Comparison of ENCODE assay signal across 14 cellular contexts in the genomic region with DNA sequence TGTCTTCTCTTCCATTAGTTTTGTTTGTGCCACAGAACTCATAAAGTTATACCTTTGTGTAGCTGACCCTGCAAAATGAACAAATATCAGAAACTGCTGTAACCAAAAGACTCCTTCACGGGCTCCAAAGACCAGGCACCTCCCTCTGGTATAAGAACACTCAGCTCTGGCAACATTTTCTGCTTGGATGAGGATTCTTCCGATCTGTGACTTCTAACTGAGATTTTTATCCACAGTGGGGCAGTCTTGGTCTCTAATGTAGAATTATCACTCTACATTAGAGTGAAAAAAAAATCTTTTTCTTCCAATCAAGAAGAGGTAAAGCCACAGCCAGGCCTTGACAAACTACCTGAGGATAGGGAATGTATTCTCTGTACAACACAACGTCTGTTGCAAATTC. TPM values are rescaled to one million over a fixed set of nuclear protein-coding genes. Genes with fewer than 3 reads are reported as not detected.
DNase-seq lines count a peak whose midpoint lies in the region; ATAC-seq and TF ChIP-seq lines count a peak whose summit lies in the region.
"Had no signal": no experiment of that assay in that cellular context is flagged by ENCODE, and none has a peak within 500 bp of the region (broad histone marks: within the 10 kb centered on the region; RNA-seq: fewer than 3 reads in every experiment).

No MANE protein-coding gene starts in this region.

- H3K9me2 ChIP-seq in SK-N-SH: no peaks in the 10 kb centered on the region

- 62% methylated on average over 3 of the region's 3 CpGs for WGBS in SK-N-SH (ENCODE audit: low lambda C conversion rate)

- no peak overlapping the region for H3K9ac ChIP-seq in SK-N-SH
- H3K9ac ChIP-seq: BLaER1 treated with 17β-estradiol and CSF1 and Interleukin-3, amounts not matched to agents 10 nM and 100 nM had no signal

- TF ChIP-seq RAD21 in SK-N-SH (IDR thresholded peaks at IDR 0.05; ENCODE audit: low read length): peak; percentile 49

- H3F3A ChIP-seq in SK-N-SH (replicated peaks; ENCODE audit: insufficient read depth): no peaks in the 10 kb centered on the region

- H3K4me2 ChIP-seq in SK-N-SH: no peak overlapping the region
- H3K4me2 ChIP-seq: BLaER1 treated with 17β-estradiol and CSF1 and Interleukin-3, amounts not matched to agents 10 nM and 100 nM had no signal

- in situ Hi-C loops in G401 (cut with HindIII; ENCODE audit: low sequenced_read_pairs): no loop called here
- in situ Hi-C loops in GM13976 (cut with MboI; ENCODE audit: low sequenced_read_pairs, unreplicated experiment): no loop called here

- TF ChIP-seq EP300 in SK-N-SH (IDR thresholded peaks at IDR 0.05; ENCODE audit: borderline replicate concordance in 1 of 2, low read depth in 1 of 2, low read length in 1 of 2): no peak

- H3K36me3 ChIP-seq in SK-N-SH (replicated peaks in 1 of 2; ENCODE audit: control insufficient read depth in 1 of 2, insufficient read depth in 2 of 2, low read length in 1 of 2): no peaks in the 10 kb centered on the region
- H3K36me3 ChIP-seq: BLaER1 treated with 17β-estradiol and CSF1 and Interleukin-3, amounts not matched to agents 10 nM and 100 nM had no signal

- no peak overlapping the region for H2AFZ ChIP-seq in SK-N-SH (ENCODE audit: low read depth)

- no peaks in the 10 kb centered on the region for H3K9me3 ChIP-seq in SK-N-SH

- CTCF ChIA-PET in SK-N-SH (lab: Yijun Ruan, JAX): interaction anchor here (1.0 to 1.9 kb wide), 2 partner anchors 11 to 13 kb away, joined by 3 to 7 read pairs; no protein-coding TSS in a partner anchor

- no peak overlapping the region for H3K4me3 ChIP-seq in SK-N-SH (ENCODE audit: low read depth in 2 of 2, low read length in 1 of 2)
- H3K4me3 ChIP-seq: BLaER1 treated with 17β-estradiol and CSF1 and Interleukin-3, amounts not matched to agents 10 nM and 100 nM had no signal

- ATAC-seq in GM18520 (IDR thresholded peaks at IDR 0.05; ENCODE audit: unreplicated experiment): no peak
- ATAC-seq: natural killer cell treated with Interleukin-12 subunit alpha and Interleukin-12 subunit beta and Interleukin-15 and Interleukin-18, amount 100 ng/mL, for 72 hours had no signal

- H3K79me2 ChIP-seq in SK-N-SH (ENCODE audit: insufficient read depth): peaks cover 15% of the 10 kb centered on the region

- H3K4me1 ChIP-seq in SK-N-SH (ENCODE audit: control insufficient read depth in 1 of 2, insufficient read depth in 2 of 2, low read depth in 1 of 2, low read length in 1 of 2): no peaks in the 10 kb centered on the region; a peak in 1 of 4 replicates
- H3K4me1 ChIP-seq: BLaER1 treated with 17β-estradiol and CSF1 and Interleukin-3, amounts not matched to agents 10 nM and 100 nM had no signal

- no peaks in the 10 kb centered on the region for H3K27me3 ChIP-seq in SK-N-SH (ENCODE audit: insufficient read depth)
- H3K27me3 ChIP-seq: BLaER1 treated with 17β-estradiol and CSF1 and Interleukin-3, amounts not matched to agents 10 nM and 100 nM had no signal

- H3K27ac ChIP-seq in SK-N-SH (ENCODE audit: low read depth in 2 of 2, low read length in 1 of 2): no peak overlapping the region
- H3K27ac ChIP-seq: BLaER1 treated with 17β-estradiol and CSF1 and Interleukin-3, amounts not matched to agents 10 nM and 100 nM had no signal

- TF ChIP-seq CTCF in SK-N-SH (IDR thresholded peaks at IDR 0.05) (peak; percentile 39), GM13976 (IDR thresholded peaks at IDR 0.05; ENCODE audit: borderline replicate concordance, control extremely low read depth, extremely low read depth, insufficient read depth, missing control alignments) (no peak)

- DNase-seq in G401 (ENCODE audit: low spot score) (peak; percentile 66), SK-N-SH (no peak), fibroblast of peridontal ligament (ENCODE audit: extremely low read depth) (peak; percentile 58), myocyte (ENCODE audit: low read depth) (peak; percentile 15), GM13976 (ENCODE audit: low spot score) (no peak), dedifferentiated amniotic fluid mesenchymal stem cell (ENCODE audit: extremely low spot score) (no peak), NOMO-1 (lab: John Stamatoyannopoulos, UW; ENCODE audit: unreplicated experiment in 2 of 2) (no peak)
- DNase-seq: NCI-H1417 treated with DMSO at 0.1 percent for 48 hours; stimulated activated CD8-positive, alpha-beta memory T cell treated with anti-CD3 and anti-CD28 coated beads, Interleukin-4, amount 100 ng/mL, for 48 hours; T-helper 2 cell had no signal

- POLR2A ChIA-PET in SK-N-SH (lab: Yijun Ruan, JAX): no interaction called here

- H4K20me1 ChIP-seq in SK-N-SH (ENCODE audit: insufficient read depth): no peaks in the 10 kb centered on the region
- H4K20me1 ChIP-seq: BLaER1 treated with 17β-estradiol and CSF1 and Interleukin-3, amounts not matched to agents 10 nM and 100 nM had no signal

TF ChIP-seq in SK-N-SH, 30 proteins besides CTCF, POLR2A, EP300 and RAD21:
- TF ChIP-seq MXI1 (IDR thresholded peaks at IDR 0.05; ENCODE audit: low read depth, low read length) (no peak), JUND (IDR thresholded peaks at IDR 0.05) (no peak)

RNA-seq across cellular contexts. Expression of a gene that starts 38.5 kb away (rescaled TPM):
- not detected in 2 replicates for total RNA-seq in G401 (2014; rRNA removed; shearing (Covaris generic))
- polyA plus RNA-seq in SK-N-SH (2012; rRNA removed): not detected in 2 replicates
- polyA plus RNA-seq in SK-N-SH (2012; cell fraction: cytosol; rRNA removed): not detected in 2 replicates
- not detected in 2 replicates for polyA plus RNA-seq in SK-N-SH (2012; cell fraction: nucleus; rRNA removed)
- total RNA-seq in myocyte: not detected in 2 replicates
- polyA plus RNA-seq in myocyte (2012): not detected
- total RNA-seq: activated CD8-positive, alpha-beta memory T cell treated with anti-CD3 and anti-CD28 coated beads for 36 hours; natural killer cell treated with Interleukin-12 subunit alpha and Interleukin-12 subunit beta and Interleukin-15 and Interleukin-18, amount 100 ng/mL, for 72 hours had no signal

Comparison
In these comparisons a context has a peak if more than half of its experiments do, and no peak if none do; other contexts are left out.
1. DNase-seq: peak in G401 (single experiment), fibroblast of peridontal ligament (single experiment) and myocyte (single experiment); none in SK-N-SH (single experiment), GM13976 (single experiment), dedifferentiated amniotic fluid mesenchymal stem cell (single experiment) and NOMO-1 (0 of 2).